In genomic region chr4:128454281-128455075, GRCh38 we compare ENCODE assay signal across 8 cellular contexts.
DNase-seq lines count a peak whose midpoint lies in the region; ATAC-seq and TF ChIP-seq lines count a peak whose summit lies in the region.

No MANE protein-coding gene starts in this region.

- ATAC-seq in GM18517 (IDR thresholded peaks at IDR 0.05; ENCODE audit: unreplicated experiment) (peak; percentile 98), HG02981 (IDR thresholded peaks at IDR 0.05; ENCODE audit: unreplicated experiment) (peak; percentile 100)

- H3K27me3 ChIP-seq in hepatocyte (no peaks in the 10 kb centered on the region), skeletal muscle satellite cell (ENCODE audit: control insufficient read depth, insufficient read depth, low read length) (no peaks in the 10 kb centered on the region)

- peak overlapping the region; percentile 67 for H3K27ac ChIP-seq in hepatocyte

- peak overlapping the region; percentile 49 for H3K9ac ChIP-seq in skeletal muscle satellite cell (ENCODE audit: low read depth, low read length)

- no peaks in the 10 kb centered on the region for H4K20me1 ChIP-seq in hepatocyte (ENCODE audit: insufficient read depth, poor library complexity, severe bottlenecking)

- H3K4me1 ChIP-seq in hepatocyte (ENCODE audit: insufficient read depth) (peaks cover 7% of the 10 kb centered on the region), skeletal muscle satellite cell (ENCODE audit: control insufficient read depth, insufficient read depth, low read length) (peaks cover 24% of the 10 kb centered on the region)

- H2AFZ ChIP-seq in hepatocyte: no peak overlapping the region

- H3K4me3 ChIP-seq in astrocyte of the cerebellum (ENCODE audit: low read depth, low read length): no peak overlapping the region
- no peak overlapping the region for H3K4me3 ChIP-seq in hepatocyte
- peak overlapping the region; percentile 14 for H3K4me3 ChIP-seq in skeletal muscle satellite cell (ENCODE audit: low read length)

- H3K9me3 ChIP-seq in hepatocyte (ENCODE audit: low read depth): no peaks in the 10 kb centered on the region
- no peaks in the 10 kb centered on the region for H3K9me3 ChIP-seq in skeletal muscle satellite cell (replicated peaks; ENCODE audit: low read length)

- H3K36me3 ChIP-seq in hepatocyte (replicated peaks; ENCODE audit: insufficient read depth, low read depth): no peaks in the 10 kb centered on the region
- H3K36me3 ChIP-seq in skeletal muscle satellite cell (ENCODE audit: insufficient read depth, low read length): no peaks in the 10 kb centered on the region

- TF ChIP-seq CTCF in astrocyte of the cerebellum (IDR thresholded peaks at IDR 0.05; ENCODE audit: low read depth, low read length, missing control alignments) (peak; percentile 89), hepatocyte (IDR thresholded peaks at IDR 0.05; ENCODE audit: poor library complexity) (peak; percentile 96)

- DNase-seq in ACHN (peak; percentile 91), NCI-H187 treated with DMSO at 0.1 percent for 48 hours (lab: John Stamatoyannopoulos, UW) (peak; percentile 68), T-helper 2 cell (peak in 4 of 5 experiments; percentile 23 to 81 (median 36)), astrocyte of the cerebellum (ENCODE audit: low read depth) (peak; percentile 88), hepatocyte (ENCODE audit: low spot score) (peak; percentile 93)

- H3K79me2 ChIP-seq in hepatocyte: no peaks in the 10 kb centered on the region

- in situ Hi-C loops in ACHN (cut with HindIII; ENCODE audit: low pct_ligation_motif_present, low pct_unique_long_range_greater_than_20kb, low sequenced_read_pairs): no loop called here
- in situ Hi-C loops in astrocyte of the cerebellum (cut with HindIII; ENCODE audit: low sequenced_read_pairs): loop anchor here (5.0 to 25.0 kb wide), 2 partner anchors 103 to 408 kb away; no protein-coding TSS in a partner anchor

- H3K9me2 ChIP-seq in hepatocyte (replicated peaks; ENCODE audit: insufficient read depth): no peaks in the 10 kb centered on the region

- peak overlapping the region; percentile 21 for H3K4me2 ChIP-seq in hepatocyte
- peak overlapping the region; percentile 58 for H3K4me2 ChIP-seq in skeletal muscle satellite cell (ENCODE audit: low read length)

- 35% methylated on average over 13 of the region's 13 CpGs for WGBS in hepatocyte (ENCODE audit: low lambda C conversion rate, missing lambda C conversion rate)

Comparison
In these comparisons a context has a peak if more than half of its experiments do, and no peak if none do; other contexts are left out.
1. DNase-seq: peak in every context shown above with its lines; median percentile 93 in hepatocyte; 91 in ACHN; 88 in astrocyte of the cerebellum; 68 in NCI-H187 treated with DMSO at 0.1 percent for 48 hours; 36 in T-helper 2 cell.